Comparison of ENCODE assay signal across 8 cellular contexts in the genomic region with DNA sequence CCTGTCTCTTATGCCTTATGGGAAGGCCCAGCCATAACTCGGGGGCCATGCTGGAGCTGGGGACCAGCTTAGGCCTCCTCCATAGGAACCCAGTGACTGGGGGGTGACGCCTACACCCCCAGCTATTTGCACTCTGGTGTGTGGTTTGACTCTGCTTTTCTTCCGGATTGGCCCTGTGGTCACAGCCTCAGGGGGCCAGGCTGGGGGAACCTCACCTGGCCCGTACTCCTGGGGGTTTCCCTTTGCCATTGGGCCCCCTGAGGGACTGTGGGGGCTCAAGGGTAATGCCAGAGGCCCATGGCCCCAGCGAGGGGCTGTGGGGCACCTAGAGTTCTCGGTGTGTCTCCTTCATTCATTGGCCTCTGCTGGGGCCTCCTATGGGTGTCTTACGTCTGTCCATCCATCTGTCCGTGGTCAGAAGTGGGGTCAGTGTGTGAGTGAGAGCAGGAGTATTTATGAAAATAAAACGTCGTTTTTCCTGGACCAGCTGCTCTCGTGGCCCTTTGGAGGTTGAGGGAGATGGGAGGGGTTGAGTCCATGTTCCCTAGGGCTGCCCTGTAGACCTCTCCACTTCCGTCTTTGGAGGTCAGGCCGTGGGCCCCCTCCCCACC. TPM values are rescaled to one million over a fixed set of nuclear protein-coding genes. Genes with fewer than 3 reads are reported as not detected.
DNase-seq lines count a peak whose midpoint lies in the region; ATAC-seq and TF ChIP-seq lines count a peak whose summit lies in the region.

No MANE protein-coding gene starts in this region.

- H3K4me3 ChIP-seq in left ventricle myocardium inferior (peak overlapping the region; percentile 44), left lung (peak overlapping the region in 1 of 2 donors; percentile 11), thyroid gland (replicated peaks in 1 of 3) (no peak overlapping the region)

- no peak for TF ChIP-seq POLR2A in thyroid gland (IDR thresholded peaks at IDR 0.05)

- intact Hi-C loops in left ventricle myocardium inferior (cut with micrococcal nuclease) (no loop called here), Right ventricle myocardium superior (cut with DNase I) (no loop called here), left lung (cut with DNase I) (no loop called here), thyroid gland (cut with DNase I) (no loop called here)

- peak overlapping the region; percentile 88 for H3K27ac ChIP-seq in left ventricle myocardium inferior (replicated peaks)
- peak overlapping the region; percentile 83 to 95 for H3K27ac ChIP-seq in left lung
- H3K27ac ChIP-seq in thyroid gland = peak overlapping the region; percentile 69 to 84 (median 75)

- no peak for ATAC-seq in Right ventricle myocardium superior (ENCODE audit: poor library complexity)
- peak; percentile 41 for ATAC-seq in HG03064 (IDR thresholded peaks at IDR 0.05; ENCODE audit: low read depth, unreplicated experiment)
- ATAC-seq in left lung = no peak

- H3K9me3 ChIP-seq in left ventricle myocardium inferior (replicated peaks) = no peaks in the 10 kb centered on the region
- no peaks in the 10 kb centered on the region for H3K9me3 ChIP-seq in left lung
- no peaks in the 10 kb centered on the region for H3K9me3 ChIP-seq in thyroid gland

- TF ChIP-seq CTCF in left ventricle myocardium inferior (IDR thresholded peaks at IDR 0.05; ENCODE audit: borderline replicate concordance) (no peak), left lung (IDR thresholded peaks at IDR 0.05) (no peak), thyroid gland (IDR thresholded peaks at IDR 0.05) (no peak)

- H3K27me3 ChIP-seq in left ventricle myocardium inferior (ENCODE audit: low read depth) (no peaks in the 10 kb centered on the region), left lung (no peaks in the 10 kb centered on the region), thyroid gland (no peaks in the 10 kb centered on the region)

- WGBS in thyroid gland, 2 donors = 55 to 62% methylated on average over 11 of the region's 13 CpGs

- H3K4me1 ChIP-seq in left ventricle myocardium inferior (peaks cover 43% of the 10 kb centered on the region), left lung (peaks cover 23 to 65% of the 10 kb centered on the region in 2 donors), thyroid gland (peaks cover 0 to 23% of the 10 kb centered on the region in 2 donors)

- H3K36me3 ChIP-seq in left ventricle myocardium inferior (peaks cover 37% of the 10 kb centered on the region), left lung (peaks cover 0 to 46% of the 10 kb centered on the region in 2 donors), thyroid gland (peaks cover 14 to 17% of the 10 kb centered on the region in 2 donors)

- no peak for DNase-seq in left ventricle myocardium inferior
- DNase-seq in Right ventricle myocardium superior = no peak
- peak; percentile 45 to 59 for DNase-seq in activated CD4-positive, alpha-beta T cell treated with anti-CD3 and anti-CD28 coated beads, Interleukin-2, amount 50 U/mL, for 48 hours
- DNase-seq in left lung = no peak
- DNase-seq in thyroid gland = no peak
- no peak for DNase-seq in NCI-H510A (lab: John Stamatoyannopoulos, UW)
- no peak for DNase-seq in NCI-H1105 (lab: John Stamatoyannopoulos, UW)

RNA-seq across cellular contexts. Expression of gene SH3BP1, which starts 6.3 kb away (rescaled TPM):
- total RNA-seq in left ventricle myocardium inferior (2.5 TPM), Right ventricle myocardium superior (1.9 TPM), left lung (10 to 100 TPM; 14.0 to 40.7 TPM), thyroid gland (10 to 100 TPM in 1 of 4 donors, 1 to 10 TPM in 2, under 1 TPM in 1; 0.81 to 10.1 (median 3.3) TPM)

RNA-seq across cellular contexts. Expression of gene GGA1, which starts 24.6 kb away (rescaled TPM):
- total RNA-seq in left ventricle myocardium inferior = 27.5 TPM
- total RNA-seq in Right ventricle myocardium superior = 22.3 TPM
- total RNA-seq in left lung = 10 to 100 TPM; 53.0 to 64.3 TPM
- total RNA-seq in thyroid gland = 10 to 100 TPM; 46.2 to 90.5 (median 60.4) TPM

RNA-seq across cellular contexts. Expression of gene PDXP, which starts 25.3 kb away (rescaled TPM):
- 23.9 TPM for total RNA-seq in left ventricle myocardium inferior
- 17.6 TPM for total RNA-seq in Right ventricle myocardium superior
- total RNA-seq in left lung = 10 to 100 TPM in 1 of 2 donors, 1 to 10 TPM in 1; 8.3 to 10.1 TPM
- total RNA-seq in thyroid gland = 10 to 100 TPM in 3 of 4 donors, 1 to 10 TPM in 1; 4.2 to 15.8 (median 12.3) TPM

RNA-seq across cellular contexts. Expression of gene LGALS1, which starts 42.2 kb away (rescaled TPM):
- total RNA-seq in left ventricle myocardium inferior (843 TPM), Right ventricle myocardium superior (1,068 TPM), left lung (100 to 1,000 TPM; 826 to 851 TPM), thyroid gland (100 to 1,000 TPM; 146 to 212 (median 188) TPM)

RNA-seq across cellular contexts. Expression of gene NOL12, which starts 53.0 kb away (rescaled TPM):
- 12.8 TPM for total RNA-seq in left ventricle myocardium inferior
- 14.3 TPM for total RNA-seq in Right ventricle myocardium superior
- 10 to 100 TPM; 16.2 to 26.3 TPM for total RNA-seq in left lung
- 10 to 100 TPM; 18.7 to 52.6 (median 47.6) TPM for total RNA-seq in thyroid gland

Comparison
In these comparisons a context has a peak if more than half of its experiments do, and no peak if none do; other contexts are left out.
1. DNase-seq: peak in activated CD4-positive, alpha-beta T cell treated with anti-CD3 and anti-CD28 coated beads, Interleukin-2, amount 50 U/mL, for 48 hours (2 of 2); none in left ventricle myocardium inferior (single experiment), Right ventricle myocardium superior (single experiment), left lung (0 of 2), thyroid gland (0 of 2), NCI-H510A (single experiment) and NCI-H1105 (single experiment).
2. Peak in every context shown above with its lines, with median percentiles within 50 percentile points of each other: H3K27ac ChIP-seq.